In the genomic region with DNA sequence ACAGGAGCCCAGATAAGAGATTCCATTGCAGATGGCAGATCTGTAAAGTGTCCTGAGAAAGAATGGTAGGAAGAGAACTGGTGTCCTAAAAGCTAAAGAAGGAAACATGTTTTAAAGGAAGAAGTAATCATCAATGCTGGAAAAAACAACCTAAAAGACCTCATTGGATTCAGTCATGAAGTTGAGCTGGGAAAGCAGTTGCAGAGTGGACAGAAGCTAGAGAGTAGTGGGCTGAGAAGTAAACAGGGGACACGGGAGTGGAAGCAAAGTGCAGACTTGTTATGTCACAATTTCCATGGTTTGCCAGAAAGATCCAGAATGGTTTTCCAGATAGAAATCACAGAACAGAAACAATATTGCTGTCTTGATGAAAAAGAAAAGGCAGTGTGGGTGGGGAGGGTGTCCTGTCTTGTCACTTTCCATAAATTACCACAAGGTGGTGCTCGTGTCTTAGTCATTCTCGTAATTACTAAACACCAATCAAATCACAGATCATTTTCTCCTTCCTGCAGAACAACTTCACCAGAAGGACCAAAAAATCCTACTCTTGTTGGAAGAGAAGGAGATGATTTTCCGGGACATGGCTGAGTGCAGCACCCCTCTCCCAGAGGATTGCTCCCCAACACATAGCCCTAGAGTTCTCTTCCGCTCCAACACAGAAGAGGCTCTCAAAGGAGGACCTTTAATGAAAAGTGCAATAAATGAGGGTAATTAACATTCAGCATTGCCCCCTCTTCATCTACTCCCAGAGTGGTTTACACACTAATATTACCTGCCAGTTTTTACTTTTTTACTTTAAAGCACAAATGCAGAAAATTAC, we compare ENCODE assay signal across 7 cellular contexts.
DNase-seq lines count a peak whose midpoint lies in the region; ATAC-seq, FAIRE-seq and TF ChIP-seq lines count a peak whose summit lies in the region.

No MANE protein-coding gene starts in this region.

- H3K4me1 ChIP-seq in HAP-1 = no peaks in the 10 kb centered on the region
- peaks cover 0 to 12% (median 0%) of the 10 kb centered on the region in 4 donors for H3K4me1 ChIP-seq in right lobe of liver
- H3K4me1 ChIP-seq in tibial artery = peaks cover 0 to 28% (median 20%) of the 10 kb centered on the region in 4 donors

- ATAC-seq in right lobe of liver = peak; percentile 80 to 91 (median 86)

- in situ Hi-C loops in HAP-1 (cut with MboI; ENCODE audit: low sequenced_read_pairs) = loop anchor here (5.0 kb wide), 1 partner anchor 102 kb away; no protein-coding TSS in a partner anchor

- DNase-seq in HAP-1 (ENCODE audit: low spot score in 2 of 2) (peak; percentile 79 to 91), NCI-H1105 (lab: John Stamatoyannopoulos, UW) (peak; percentile 21), SW 1271 (lab: John Stamatoyannopoulos, UW) (peak; percentile 23 to 82), coronary artery (ENCODE audit: low spot score) (no peak), right lobe of liver (no peak), tibial artery (peak in 1 of 2 donors; percentile 45)

- TF ChIP-seq POLR2A in right lobe of liver (IDR thresholded peaks at IDR 0.05) = no peak

- H3K27ac ChIP-seq in coronary artery (peak overlapping the region; percentile 7 to 37), right lobe of liver (no peak overlapping the region), tibial artery (peak overlapping the region; percentile 50 to 84)

- peaks cover 41% of the 10 kb centered on the region for H3K36me3 ChIP-seq in HAP-1 (replicated peaks)
- H3K36me3 ChIP-seq in right lobe of liver = peaks cover 0 to 53% (median 36%) of the 10 kb centered on the region in 4 donors
- peaks cover 44 to 88% (median 74%) of the 10 kb centered on the region in 3 donors for H3K36me3 ChIP-seq in tibial artery

- TF ChIP-seq CTCF in coronary artery (IDR thresholded peaks at IDR 0.05) (peak; percentile 55), right lobe of liver (IDR thresholded peaks at IDR 0.05) (peak; percentile 68 to 85 (median 73)), tibial artery (IDR thresholded peaks at IDR 0.05) (peak; percentile 76 to 78)

- no peaks in the 10 kb centered on the region for H3K27me3 ChIP-seq in HAP-1 (ENCODE audit: low read depth)
- H3K27me3 ChIP-seq in right lobe of liver = no peaks in the 10 kb centered on the region
- H3K27me3 ChIP-seq in tibial artery = no peaks in the 10 kb centered on the region

- peak; percentile 91 for FAIRE-seq in G401.6 (lab: Jason Lieb, UNC)

- intact Hi-C loops in right lobe of liver (cut with DNase I) (loop anchor here in 1 of 2 donors (5.0 kb wide), 1 partner anchor 107 kb away; no protein-coding TSS in a partner anchor), tibial artery (cut with DNase I; ENCODE audit: low total_unique reads) (loop anchor here (5.0 kb wide), 1 partner anchor 102 kb away; no protein-coding TSS in a partner anchor)

- 33% methylated on average over 5 of the region's 5 CpGs for WGBS in right lobe of liver (ENCODE audit: insufficient coverage, low coverage, low lambda C conversion rate, missing lambda C conversion rate)

- peaks cover 3% of the 10 kb centered on the region; the same call in 1 of the 2 replicates for H3K9me3 ChIP-seq in HAP-1
- H3K9me3 ChIP-seq in right lobe of liver = peaks cover 0 to 3% (median 0%) of the 10 kb centered on the region in 4 donors
- H3K9me3 ChIP-seq in tibial artery = peaks cover 0 to 6% (median 0%) of the 10 kb centered on the region in 3 donors

- no peak overlapping the region for H3K4me3 ChIP-seq in HAP-1
- no peak overlapping the region for H3K4me3 ChIP-seq in coronary artery
- no peak overlapping the region for H3K4me3 ChIP-seq in right lobe of liver
- no peak overlapping the region for H3K4me3 ChIP-seq in tibial artery

Comparison
In these comparisons a context has a peak if more than half of its experiments do, and no peak if none do; other contexts are left out.
1. DNase-seq: peak in HAP-1 (2 of 2), NCI-H1105 (single experiment) and SW 1271 (2 of 2); none in coronary artery (single experiment) and right lobe of liver (0 of 3).
2. H3K27ac ChIP-seq: peak in coronary artery (2 of 2) and tibial artery (2 of 2); none in right lobe of liver (0 of 3).
3. Peak in every context shown above with its lines, with median percentiles within 50 percentile points of each other: CTCF ChIP-seq.